22 cellular contexts compared by ENCODE assay signal in genomic region chr4:114312349-114312748, GRCh38.
DNase-seq lines count a peak whose midpoint lies in the region; ATAC-seq and TF ChIP-seq lines count a peak whose summit lies in the region.
"Had no signal": no experiment of that assay in that cellular context is flagged by ENCODE, and none has a peak within 500 bp of the region (broad histone marks: within the 10 kb centered on the region; RNA-seq: fewer than 3 reads in every experiment).

No MANE protein-coding gene starts in this region.

- H3K27me3 ChIP-seq in colonic mucosa: no peaks in the 10 kb centered on the region
- no peaks in the 10 kb centered on the region for H3K27me3 ChIP-seq in CD4-positive, alpha-beta T cell (ENCODE audit: control insufficient read depth, insufficient read depth, low read length)

- no peak overlapping the region for H3K27ac ChIP-seq in colonic mucosa
- no peak overlapping the region for H3K27ac ChIP-seq in CD4-positive, alpha-beta T cell (ENCODE audit: low read depth, low read length)
- H3K27ac ChIP-seq: 22Rv1, epithelial cell of prostate, prostate gland had no signal

- DNase-seq in DMS 273 (lab: John Stamatoyannopoulos, UW; ENCODE audit: unreplicated experiment) (peak; percentile 1), DMS 273 treated with DMSO at 0.1 percent for 48 hours (lab: John Stamatoyannopoulos, UW) (no peak), NCI-H2171 (lab: John Stamatoyannopoulos, UW) (peak; percentile 7), colonic mucosa (peak; percentile 17)
- no peak for DNase-seq in CD4-positive, alpha-beta T cell
- DNase-seq in activated CD8-positive, alpha-beta memory T cell treated with anti-CD3 and anti-CD28 coated beads for 24 hours: no peak
- DNase-seq: activated CD4-positive, alpha-beta T cell treated with anti-CD3 and anti-CD28 coated beads for 1 hour; activated CD8-positive, alpha-beta T cell treated with anti-CD3 and anti-CD28 coated beads for 36 hours; activated gamma-delta T cell treated with Interleukin-2 at 50 U/mL for 16 hours; activated naive CD8-positive, alpha-beta T cell treated with anti-CD3 and anti-CD28 coated beads, Interleukin-2, amount 50 U/mL, for 24 hours; activated T-cell treated with anti-CD3 and anti-CD28 coated beads for 4 hours; CD4-positive, CD25-positive, alpha-beta regulatory T cell; DMS79; GF-D8; GOT3; Karpas-422; trophoblast cell had no signal

- H3K4me3 Mint-ChIP-seq in CD4-positive, alpha-beta T cell: no peak overlapping the region
- H3K4me3 Mint-ChIP-seq: activated CD8-positive, alpha-beta T cell treated with anti-CD3 and anti-CD28 coated beads for 36 hours; activated naive CD8-positive, alpha-beta T cell treated with anti-CD3 and anti-CD28 coated beads, Interleukin-2, amount 50 U/mL, for 24 hours; CD4-positive, CD25-positive, alpha-beta regulatory T cell had no signal

- H3K9ac ChIP-seq in colonic mucosa (ENCODE audit: low read depth in 2 of 2, low read length in 2 of 2): no peak overlapping the region

- no peak overlapping the region for H3K4me3 ChIP-seq in colonic mucosa
- H3K4me3 ChIP-seq: prostate gland had no signal

- ATAC-seq in GM18907 (IDR thresholded peaks at IDR 0.05; ENCODE audit: unreplicated experiment): peak; percentile 46
- no peak for ATAC-seq in CD4-positive, alpha-beta T cell (ENCODE audit: poor library complexity)
- ATAC-seq in HG02884 (IDR thresholded peaks at IDR 0.05; ENCODE audit: unreplicated experiment): no peak
- ATAC-seq: activated CD8-positive, alpha-beta T cell treated with anti-CD3 and anti-CD28 coated beads for 36 hours; activated naive CD8-positive, alpha-beta T cell treated with anti-CD3 and anti-CD28 coated beads, Interleukin-2, amount 50 U/mL, for 24 hours had no signal

- no peak overlapping the region for H3K27ac Mint-ChIP-seq in CD4-positive, alpha-beta T cell
- H3K27ac Mint-ChIP-seq: activated CD8-positive, alpha-beta T cell treated with anti-CD3 and anti-CD28 coated beads for 36 hours; activated naive CD8-positive, alpha-beta T cell treated with anti-CD3 and anti-CD28 coated beads, Interleukin-2, amount 50 U/mL, for 24 hours; CD4-positive, CD25-positive, alpha-beta regulatory T cell had no signal

- TF ChIP-seq CTCF in colonic mucosa (IDR thresholded peaks at IDR 0.05): no peak
- no peak for TF ChIP-seq CTCF in CD4-positive, alpha-beta T cell (IDR thresholded peaks at IDR 0.05)

- no peaks in the 10 kb centered on the region for H3K36me3 Mint-ChIP-seq in CD4-positive, alpha-beta T cell (ENCODE audit: low read depth)
- H3K36me3 Mint-ChIP-seq: CD4-positive, CD25-positive, alpha-beta regulatory T cell had no signal

- peaks cover 13% of the 10 kb centered on the region for H3K27me3 Mint-ChIP-seq in CD4-positive, alpha-beta T cell

- intact Hi-C loops in colonic mucosa (cut with DNase I): no loop called here
- intact Hi-C loops in CD4-positive, alpha-beta T cell (cut with DNase I, micrococcal nuclease): no loop called here

- no peaks in the 10 kb centered on the region for H3K4me1 ChIP-seq in colonic mucosa
- H3K4me1 ChIP-seq: prostate gland had no signal

- CTCF ChIA-PET in CD4-positive, alpha-beta T cell (lab: Charles Lee): no interaction called here

- H3K4me1 Mint-ChIP-seq in CD4-positive, alpha-beta T cell (ENCODE audit: low read depth): no peaks in the 10 kb centered on the region
- H3K4me1 Mint-ChIP-seq: activated naive CD8-positive, alpha-beta T cell treated with anti-CD3 and anti-CD28 coated beads, Interleukin-2, amount 50 U/mL, for 24 hours; CD4-positive, CD25-positive, alpha-beta regulatory T cell had no signal

- no peaks in the 10 kb centered on the region for H3K9me3 ChIP-seq in colonic mucosa
- no peaks in the 10 kb centered on the region for H3K9me3 ChIP-seq in CD4-positive, alpha-beta T cell (ENCODE audit: control insufficient read depth, low read length)
- H3K9me3 ChIP-seq: prostate gland had no signal

- no peaks in the 10 kb centered on the region for H3K36me3 ChIP-seq in colonic mucosa
- H3K36me3 ChIP-seq: prostate gland had no signal

- POLR2A ChIA-PET in CD4-positive, alpha-beta T cell (lab: Charles Lee): no interaction called here

- no peaks in the 10 kb centered on the region for H3K9me3 Mint-ChIP-seq in CD4-positive, alpha-beta T cell
- H3K9me3 Mint-ChIP-seq: activated CD8-positive, alpha-beta T cell treated with anti-CD3 and anti-CD28 coated beads for 36 hours; activated naive CD8-positive, alpha-beta T cell treated with anti-CD3 and anti-CD28 coated beads, Interleukin-2, amount 50 U/mL, for 24 hours; CD4-positive, CD25-positive, alpha-beta regulatory T cell had no signal

Comparison
In these comparisons a context has a peak if more than half of its experiments do, and no peak if none do; other contexts are left out.
1. DNase-seq: peak in DMS 273 (single experiment), NCI-H2171 (single experiment) and colonic mucosa (single experiment); none in DMS 273 treated with DMSO at 0.1 percent for 48 hours (single experiment), CD4-positive, alpha-beta T cell (0 of 10) and activated CD8-positive, alpha-beta memory T cell treated with anti-CD3 and anti-CD28 coated beads for 24 hours (single experiment).